1 cellular context compared by ENCODE assay signal in the genomic region with DNA sequence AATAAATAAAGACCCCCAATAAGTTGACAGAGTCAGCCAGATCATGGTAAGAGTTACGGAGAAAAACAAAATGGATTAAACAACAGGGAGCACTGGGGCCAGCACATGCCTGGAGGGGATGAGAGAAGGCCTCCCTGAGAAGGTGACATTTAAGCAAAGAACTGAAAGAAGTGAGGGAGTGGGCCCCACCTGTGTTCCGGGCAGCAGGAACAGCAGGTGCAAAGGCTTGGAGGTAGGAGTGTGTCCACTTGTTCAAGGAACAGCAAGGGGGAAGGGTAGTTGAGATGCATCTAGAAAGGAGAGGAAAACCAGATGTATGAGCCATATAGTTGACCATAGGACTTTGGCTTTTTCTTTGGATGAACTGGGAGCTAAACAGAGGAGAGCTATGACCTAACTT.
A peak's percentile ranks its signal among the peaks of the same experiment; 100 is the strongest.
TF ChIP-seq lines count a peak whose summit lies in the region.

No MANE protein-coding gene starts in this region.

TF ChIP-seq in HEK293, 187 proteins besides CTCF, POLR2A, EP300 and RAD21 (continued from another document):
- TF ChIP-seq ZNF157 (tag by site-specific recombination; IDR thresholded peaks at IDR 0.05) = no peak
- TF ChIP-seq MZF1 (tag by site-specific recombination; IDR thresholded peaks at IDR 0.05; ENCODE audit: borderline replicate concordance) = no peak
- TF ChIP-seq ZFP69B (tag by site-specific recombination; IDR thresholded peaks at IDR 0.05) = peak; percentile 77
- no peak for TF ChIP-seq ZNF610 (tag by site-specific recombination; IDR thresholded peaks at IDR 0.05; ENCODE audit: borderline replicate concordance)
